1 cellular context compared by ENCODE assay signal in the genomic region with DNA sequence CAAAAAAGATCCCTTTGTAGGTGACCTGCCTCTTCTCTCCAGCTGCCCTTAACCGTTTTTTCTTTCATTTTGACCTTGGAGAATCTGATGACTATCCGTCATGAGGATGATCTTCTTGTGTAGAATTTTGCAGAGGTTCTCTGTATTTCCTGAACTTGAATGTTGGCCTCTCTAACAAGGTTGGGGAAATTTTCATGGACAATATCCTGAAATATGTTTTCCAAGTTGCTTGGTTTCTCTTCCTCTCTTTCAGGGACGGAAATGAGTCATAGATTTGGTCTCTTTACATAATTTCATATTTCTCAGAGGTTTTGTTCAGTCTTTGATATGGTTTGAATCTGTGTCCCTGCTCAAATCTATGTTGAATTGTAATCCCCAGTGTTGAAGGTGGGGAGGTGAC.
TF ChIP-seq lines count a peak whose summit lies in the region.

No MANE protein-coding gene starts in this region.

TF ChIP-seq in endothelial cell of umbilical vein, 7 proteins besides CTCF, POLR2A, EP300 and RAD21 (continued from another document):
- TF ChIP-seq MYC (IDR thresholded peaks at IDR 0.05; ENCODE audit: low read depth, low read length) (no peak), JUN (IDR thresholded peaks at IDR 0.05; ENCODE audit: borderline replicate concordance, insufficient read depth, insufficient read length, low read depth) (peak; percentile 9), FOS (IDR thresholded peaks at IDR 0.05; ENCODE audit: borderline replicate concordance, insufficient read depth, low read length) (no peak)
